19 cellular contexts compared by ENCODE assay signal in the genomic region with DNA sequence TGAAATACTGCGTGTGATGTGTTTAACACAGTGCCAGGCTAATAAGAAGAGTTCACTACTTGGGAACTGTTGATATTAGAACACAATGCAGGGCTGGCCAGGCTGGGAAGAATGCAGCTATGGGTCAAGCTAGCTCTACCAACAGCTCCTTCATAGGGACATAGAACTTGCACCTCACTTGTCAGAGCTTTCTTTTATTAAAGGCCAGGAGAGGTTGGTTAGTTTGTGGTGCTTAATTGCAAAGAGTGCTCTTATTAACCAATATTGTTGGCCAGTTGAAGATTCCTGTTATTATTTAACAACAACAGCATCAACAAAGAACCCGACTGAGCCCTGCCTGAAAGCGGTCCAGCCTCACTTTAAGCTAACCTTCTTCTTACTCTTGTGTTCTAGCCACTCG. TPM values are rescaled to one million over a fixed set of nuclear protein-coding genes. Genes with fewer than 3 reads are reported as not detected.
"Had no signal": no experiment of that assay in that cellular context is flagged by ENCODE, and none has a peak within 500 bp of the region (broad histone marks: within the 10 kb centered on the region; RNA-seq: fewer than 3 reads in every experiment).

No MANE protein-coding gene starts in this region.

- H3K27me3 ChIP-seq: esophagus muscularis mucosa, gastrocnemius medialis, neutrophil, right atrium auricular region, tibial artery, upper lobe of right lung, vagina had no signal

- H3K27ac ChIP-seq: epithelial cell of prostate, esophagus muscularis mucosa, gastrocnemius medialis, heart right ventricle, left ventricle myocardium inferior, lower lobe of right lung, neutrophil, right atrium auricular region, tibial artery, upper lobe of right lung, vagina had no signal

- ATAC-seq: gastrocnemius medialis; heart right ventricle; naive thymus-derived CD4-positive, alpha-beta T cell; upper lobe of right lung had no signal

- H3K4me1 ChIP-seq: esophagus muscularis mucosa, heart right ventricle, left ventricle myocardium inferior, lower lobe of right lung, right atrium auricular region, tibial artery, upper lobe of right lung, vagina had no signal

- H3K36me3 ChIP-seq: esophagus muscularis mucosa, gastrocnemius medialis, heart right ventricle, left ventricle myocardium inferior, lower lobe of right lung, neutrophil, right atrium auricular region, tibial artery, upper lobe of right lung, vagina had no signal

- H3K9me3 ChIP-seq: esophagus muscularis mucosa, gastrocnemius medialis, heart right ventricle, left ventricle myocardium inferior, lower lobe of right lung, neutrophil, right atrium auricular region, tibial artery, upper lobe of right lung, vagina had no signal

- DNase-seq: effector memory CD4-positive, alpha-beta T cell; gastrocnemius medialis; heart right ventricle; left ventricle myocardium inferior; lower lobe of right lung; midbrain; naive thymus-derived CD4-positive, alpha-beta T cell; posterior cingulate gyrus; small intestine; stimulated activated CD4-positive, alpha-beta T cell treated with anti-CD3 and anti-CD28 coated beads, Interleukin-12 subunit alpha, Interleukin-12 subunit beta, amount 100 ng/mL, for 4 hours; stimulated activated naive CD4-positive, alpha-beta T cell treated with Interleukin-2 at 50 U/mL for 16 hours; tibial artery; upper lobe of right lung had no signal

- FAIRE-seq: keratinocyte, small intestine had no signal

- H3K4me3 ChIP-seq: esophagus muscularis mucosa, gastrocnemius medialis, heart right ventricle, left ventricle myocardium inferior, lower lobe of right lung, right atrium auricular region, tibial artery, upper lobe of right lung, vagina had no signal

RNA-seq across cellular contexts. Expression of a gene that starts 43.5 kb away (rescaled TPM):
- total RNA-seq: left ventricle myocardium inferior; naive thymus-derived CD4-positive, alpha-beta T cell had no signal
- polyA plus RNA-seq: naive thymus-derived CD4-positive, alpha-beta T cell had no signal
